In genomic region chr16:47699090-47699489, GRCh38 we compare ENCODE assay signal across 1 cellular context.
TF ChIP-seq lines count a peak whose summit lies in the region.

No MANE protein-coding gene starts in this region.

TF ChIP-seq in GM23338, 12 proteins besides CTCF, POLR2A, EP300 and RAD21 (continued from another document):
- TF ChIP-seq ZNF462 (CRISPR knock-in tag; IDR thresholded peaks at IDR 0.05) = no peak
- TF ChIP-seq ZNF331 (CRISPR knock-in tag; IDR thresholded peaks at IDR 0.05; ENCODE audit: low read depth) = no peak
- no peak for TF ChIP-seq JUNB (IDR thresholded peaks at IDR 0.05; ENCODE audit: unreplicated experiment)
- TF ChIP-seq ETS1 (IDR thresholded peaks at IDR 0.05) = no peak
- no peak for TF ChIP-seq NANOG (IDR thresholded peaks at IDR 0.05; ENCODE audit: borderline replicate concordance)
TF ChIP-seq in GM23338: peak in this region for 0.
